ENCODE assay signal across 12 cellular contexts in the genomic region with DNA sequence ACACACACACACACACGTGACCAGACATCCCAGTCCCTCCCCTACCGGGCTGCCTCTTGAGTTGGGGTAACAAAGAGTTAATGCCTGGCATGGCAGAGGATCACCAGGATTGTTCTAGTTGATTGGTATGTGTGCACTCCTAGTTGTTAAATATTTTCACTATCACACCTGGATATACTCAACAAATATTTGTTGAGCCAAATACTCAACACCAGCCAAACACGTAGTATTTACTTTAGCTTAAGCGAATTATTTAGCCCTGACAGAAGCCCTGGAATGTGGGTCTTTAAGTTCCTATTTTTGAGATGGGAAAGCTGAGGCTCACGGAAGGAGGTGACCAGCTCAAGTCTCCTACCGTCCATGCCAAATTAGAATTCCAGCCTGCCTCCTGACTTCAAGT. TPM values are rescaled to one million over a fixed set of nuclear protein-coding genes. Genes with fewer than 3 reads are reported as not detected.
DNase-seq lines count a peak whose midpoint lies in the region; ATAC-seq lines count a peak whose summit lies in the region.
"Had no signal": no experiment of that assay in that cellular context is flagged by ENCODE, and none has a peak within 500 bp of the region (broad histone marks: within the 10 kb centered on the region; RNA-seq: fewer than 3 reads in every experiment).

No MANE protein-coding gene starts in this region.

- H3K27ac Mint-ChIP-seq in activated T-cell treated with anti-CD3 and anti-CD28 coated beads, Interleukin-2, amount 50 U/mL, for 24 hours: peak overlapping the region; percentile 92
- peak overlapping the region; percentile 19 to 61 for H3K27ac Mint-ChIP-seq in stimulated activated naive CD8-positive, alpha-beta T cell treated with anti-CD3 and anti-CD28 coated beads, Interleukin-15, amount 100 ng/mL, for 72 hours

- peaks cover 92% of the 10 kb centered on the region for H3K4me1 Mint-ChIP-seq in activated T-cell treated with anti-CD3 and anti-CD28 coated beads, Interleukin-2, amount 50 U/mL, for 24 hours (ENCODE audit: low read depth)
- H3K4me1 Mint-ChIP-seq in activated T-cell treated with anti-CD3 and anti-CD28 coated beads, Interleukin-2, amount 50 U/mL, for 4 hours (ENCODE audit: low read depth): peaks cover 89% of the 10 kb centered on the region
- peaks cover 93% of the 10 kb centered on the region for H3K4me1 Mint-ChIP-seq in stimulated activated naive CD8-positive, alpha-beta T cell treated with anti-CD3 and anti-CD28 coated beads, Interleukin-15, amount 100 ng/mL, for 72 hours

- no peaks in the 10 kb centered on the region for H3K36me3 ChIP-seq in SJCRH30
- H3K36me3 ChIP-seq: gastroesophageal sphincter had no signal

- H3K4me3 ChIP-seq in SJCRH30 (peak overlapping the region; percentile 52; the same call in 1 of the 2 replicates), iPS-18c (ENCODE audit: insufficient read depth, low read depth, low read length) (peak overlapping the region; percentile 36; the same call in 1 of the 2 replicates)
- H3K4me3 ChIP-seq: coronary artery, gastroesophageal sphincter had no signal

- peaks cover 73% of the 10 kb centered on the region for H3K36me3 Mint-ChIP-seq in activated T-cell treated with anti-CD3 and anti-CD28 coated beads, Interleukin-2, amount 50 U/mL, for 24 hours (ENCODE audit: low read depth)
- H3K36me3 Mint-ChIP-seq in activated T-cell treated with anti-CD3 and anti-CD28 coated beads, Interleukin-2, amount 50 U/mL, for 4 hours (ENCODE audit: insufficient read depth): peaks cover 46% of the 10 kb centered on the region

- H3K27me3 ChIP-seq in SJCRH30: no peaks in the 10 kb centered on the region

- no peaks in the 10 kb centered on the region for H3K27me3 Mint-ChIP-seq in activated T-cell treated with anti-CD3 and anti-CD28 coated beads, Interleukin-2, amount 50 U/mL, for 24 hours
- no peaks in the 10 kb centered on the region for H3K27me3 Mint-ChIP-seq in activated T-cell treated with anti-CD3 and anti-CD28 coated beads, Interleukin-2, amount 50 U/mL, for 4 hours (ENCODE audit: low read depth)
- H3K27me3 Mint-ChIP-seq in stimulated activated naive CD8-positive, alpha-beta T cell treated with anti-CD3 and anti-CD28 coated beads, Interleukin-15, amount 100 ng/mL, for 72 hours: no peaks in the 10 kb centered on the region

- peaks cover 28% of the 10 kb centered on the region for H3K4me1 ChIP-seq in SJCRH30

- H3K27ac ChIP-seq in SJCRH30: peak overlapping the region; percentile 96
- H3K27ac ChIP-seq: coronary artery, gastroesophageal sphincter had no signal

- no peak for ATAC-seq in activated T-cell treated with anti-CD3 and anti-CD28 coated beads, Interleukin-2, amount 50 U/mL, for 4 hours
- no peak for ATAC-seq in stimulated activated naive CD8-positive, alpha-beta T cell treated with anti-CD3 and anti-CD28 coated beads, Interleukin-15, amount 100 ng/mL, for 72 hours
- no peak for ATAC-seq in GM18519 (IDR thresholded peaks at IDR 0.05; ENCODE audit: low FRiP score, unreplicated experiment)
- ATAC-seq: gastroesophageal sphincter had no signal

- no peaks in the 10 kb centered on the region for H3K9me3 Mint-ChIP-seq in activated T-cell treated with anti-CD3 and anti-CD28 coated beads, Interleukin-2, amount 50 U/mL, for 24 hours
- no peaks in the 10 kb centered on the region for H3K9me3 Mint-ChIP-seq in activated T-cell treated with anti-CD3 and anti-CD28 coated beads, Interleukin-2, amount 50 U/mL, for 4 hours
- H3K9me3 Mint-ChIP-seq in stimulated activated naive CD8-positive, alpha-beta T cell treated with anti-CD3 and anti-CD28 coated beads, Interleukin-15, amount 100 ng/mL, for 72 hours: no peaks in the 10 kb centered on the region

- H3K9me3 ChIP-seq in SJCRH30 (replicated peaks) (no peaks in the 10 kb centered on the region), iPS-18c (ENCODE audit: control insufficient read depth, insufficient read depth, low read length) (no peaks in the 10 kb centered on the region)
- H3K9me3 ChIP-seq: gastroesophageal sphincter had no signal

- no peak for DNase-seq in activated T-cell treated with anti-CD3 and anti-CD28 coated beads, Interleukin-2, amount 50 U/mL, for 24 hours
- no peak for DNase-seq in activated T-cell treated with anti-CD3 and anti-CD28 coated beads, Interleukin-2, amount 50 U/mL, for 4 hours
- DNase-seq in SJCRH30: no peak
- no peak for DNase-seq in stimulated activated naive CD8-positive, alpha-beta T cell treated with anti-CD3 and anti-CD28 coated beads, Interleukin-15, amount 100 ng/mL, for 72 hours
- no peak for DNase-seq in cerebellum (ENCODE audit: low spot score)
- no peak for DNase-seq in AG08395 (ENCODE audit: low spot score)
- DNase-seq: T1000 had no signal

- H3K4me3 Mint-ChIP-seq in activated T-cell treated with anti-CD3 and anti-CD28 coated beads, Interleukin-2, amount 50 U/mL, for 24 hours: peak overlapping the region; percentile 49
- no peak overlapping the region for H3K4me3 Mint-ChIP-seq in activated T-cell treated with anti-CD3 and anti-CD28 coated beads, Interleukin-2, amount 50 U/mL, for 4 hours
- H3K4me3 Mint-ChIP-seq in stimulated activated naive CD8-positive, alpha-beta T cell treated with anti-CD3 and anti-CD28 coated beads, Interleukin-15, amount 100 ng/mL, for 72 hours: peak overlapping the region; percentile 64 to 75

RNA-seq across cellular contexts. Expression of gene CD3E, which starts 10.5 kb away (rescaled TPM):
- 100 to 1,000 TPM; 371 to 436 (median 407) TPM for total RNA-seq in activated T-cell treated with anti-CD3 and anti-CD28 coated beads, Interleukin-2, amount 50 U/mL, for 4 hours
- not detected in 2 replicates for total RNA-seq in SJCRH30 (2014; rRNA removed; shearing (Covaris generic))
- not detected for total RNA-seq in cerebellum
- total RNA-seq: skeletal muscle tissue had no signal

RNA-seq across cellular contexts. Expression of gene CD3D, which starts 27.5 kb away (rescaled TPM):
- 100 to 1,000 TPM; 412 to 451 (median 427) TPM for total RNA-seq in activated T-cell treated with anti-CD3 and anti-CD28 coated beads, Interleukin-2, amount 50 U/mL, for 4 hours
- not detected in 2 replicates for total RNA-seq in SJCRH30 (2014; rRNA removed; shearing (Covaris generic))
- 0.91 TPM for total RNA-seq in cerebellum
- total RNA-seq: skeletal muscle tissue had no signal

RNA-seq across cellular contexts. Expression of gene CD3G, which starts 29.2 kb away (rescaled TPM):
- 100 to 1,000 TPM in 2 of 3 donors, 10 to 100 TPM in 1; 86.4 to 105 (median 102) TPM for total RNA-seq in activated T-cell treated with anti-CD3 and anti-CD28 coated beads, Interleukin-2, amount 50 U/mL, for 4 hours
- not detected in 2 replicates for total RNA-seq in SJCRH30 (2014; rRNA removed; shearing (Covaris generic))
- not detected for total RNA-seq in cerebellum

RNA-seq across cellular contexts. Expression of gene UBE4A, which starts 44.4 kb away (rescaled TPM):
- total RNA-seq in activated T-cell treated with anti-CD3 and anti-CD28 coated beads, Interleukin-2, amount 50 U/mL, for 4 hours: 10 to 100 TPM; 43.7 to 45.1 (median 45.0) TPM
- total RNA-seq in SJCRH30 (2014; rRNA removed; shearing (Covaris generic)): 32.8 and 34.7 TPM in 2 replicates
- total RNA-seq in cerebellum: 46.6 TPM

RNA-seq across cellular contexts. Expression of gene MPZL2, which starts 50.9 kb away (rescaled TPM):
- 10 to 100 TPM in 2 of 3 donors, 1 to 10 TPM in 1; 9.0 to 12.9 (median 12.8) TPM for total RNA-seq in activated T-cell treated with anti-CD3 and anti-CD28 coated beads, Interleukin-2, amount 50 U/mL, for 4 hours
- total RNA-seq in SJCRH30 (2014; rRNA removed; shearing (Covaris generic)): not detected in 2 replicates
- 5.7 TPM for total RNA-seq in cerebellum

Comparison
In these comparisons a context has a peak if more than half of its experiments do, and no peak if none do; other contexts are left out.
1. RNA of gene CD3E, which starts 10.5 kb away (total RNA-seq): 371 to 436 TPM in activated T-cell treated with anti-CD3 and anti-CD28 coated beads, Interleukin-2, amount 50 U/mL, for 4 hours; not detected in cerebellum (single experiment) and not detected in SJCRH30; every median in the first group is over 100 times any median in the second.
2. RNA of gene CD3D, which starts 27.5 kb away (total RNA-seq): 412 to 451 TPM in activated T-cell treated with anti-CD3 and anti-CD28 coated beads, Interleukin-2, amount 50 U/mL, for 4 hours; 0.91 TPM in cerebellum (single experiment) and not detected in SJCRH30; every median in the first group is over 100 times any median in the second.
3. RNA of gene CD3G, which starts 29.2 kb away (total RNA-seq): 86.4 to 105 TPM in activated T-cell treated with anti-CD3 and anti-CD28 coated beads, Interleukin-2, amount 50 U/mL, for 4 hours; not detected in SJCRH30 and not detected in cerebellum (single experiment); every median in the first group is over 10 times any median in the second.